1 cellular context compared by ENCODE assay signal in the genomic region with DNA sequence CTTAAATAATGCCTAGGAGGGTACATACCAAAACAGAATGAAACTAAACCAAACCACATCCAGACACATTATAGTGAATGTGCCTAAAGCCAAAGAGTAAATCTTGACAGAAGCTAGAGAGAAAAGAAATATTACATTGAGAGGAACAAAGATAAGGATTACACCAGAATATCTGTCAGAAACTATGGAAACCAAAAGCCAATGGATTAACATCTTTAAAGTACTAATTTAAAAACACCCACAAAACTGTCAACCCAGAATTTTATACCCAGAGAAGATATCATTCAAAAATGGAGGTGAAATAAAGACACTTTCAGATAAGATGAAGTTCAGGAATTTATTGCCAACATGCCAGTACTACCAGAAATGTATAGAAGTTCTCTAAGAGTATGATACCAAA.
A peak's percentile ranks its signal among the peaks of the same experiment; 100 is the strongest.
TF ChIP-seq lines count a peak whose summit lies in the region.

No MANE protein-coding gene starts in this region.

TF ChIP-seq in K562, 482 proteins besides CTCF, POLR2A, EP300 and RAD21 (continued from another document):
- TF ChIP-seq, protein P1, sequence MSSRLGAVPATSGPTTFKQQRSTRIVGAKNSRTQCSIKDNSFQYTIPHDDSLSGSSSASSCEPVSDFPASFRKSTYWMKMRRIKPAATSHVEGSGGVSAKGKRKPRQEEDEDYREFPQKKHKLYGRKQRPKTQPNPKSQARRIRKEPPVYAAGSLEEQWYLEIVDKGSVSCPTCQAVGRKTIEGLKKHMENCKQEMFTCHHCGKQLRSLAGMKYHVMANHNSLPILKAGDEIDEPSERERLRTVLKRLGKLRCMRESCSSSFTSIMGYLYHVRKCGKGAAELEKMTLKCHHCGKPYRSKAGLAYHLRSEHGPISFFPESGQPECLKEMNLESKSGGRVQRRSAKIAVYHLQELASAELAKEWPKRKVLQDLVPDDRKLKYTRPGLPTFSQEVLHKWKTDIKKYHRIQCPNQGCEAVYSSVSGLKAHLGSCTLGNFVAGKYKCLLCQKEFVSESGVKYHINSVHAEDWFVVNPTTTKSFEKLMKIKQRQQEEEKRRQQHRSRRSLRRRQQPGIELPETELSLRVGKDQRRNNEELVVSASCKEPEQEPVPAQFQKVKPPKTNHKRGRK (tag; IDR thresholded peaks at IDR 0.05): no peak
- TF ChIP-seq COPS2 (conservative IDR thresholded peaks at IDR 0.05) (no peak), STAT5B (CRISPR knock-in tag; IDR thresholded peaks at IDR 0.05) (no peak), RBM25 (IDR thresholded peaks at IDR 0.05; ENCODE audit: low read depth, low read length, severe bottlenecking) (peak; percentile 50), PHB2 (IDR thresholded peaks at IDR 0.05; ENCODE audit: low read depth) (no peak), MYBL2 (IDR thresholded peaks at IDR 0.05; ENCODE audit: low read depth) (peak; percentile 30; the same call in 1 of the 2 replicates), MYBL2 (CRISPR knock-in tag; IDR thresholded peaks at IDR 0.05; ENCODE audit: borderline replicate concordance) (no peak), FOXK2 (conservative IDR thresholded peaks at IDR 0.05 in 1 of 2, IDR thresholded peaks at IDR 0.05 in 1 of 2; ENCODE audit: low read depth in 2 of 2) (no peak), TRIM28 (IDR thresholded peaks at IDR 0.05) (peak; percentile 95), JUNB (CRISPR knock-in tag; conservative IDR thresholded peaks at IDR 0.05) (no peak), TGIF2 (CRISPR knock-in tag; IDR thresholded peaks at IDR 0.05) (no peak), KDM1A (IDR thresholded peaks at IDR 0.05) (peak in 1 of 2 experiments; percentile 36; a peak in 1 of 4 replicates), RFX1 (IDR thresholded peaks at IDR 0.05) (0 out of 2 replicates have a peak, but pooled peaks have one; percentile 12), CBX3 (IDR thresholded peaks at IDR 0.05; ENCODE audit: borderline replicate concordance in 1 of 2, low read length in 2 of 2) (peak in 1 of 2 experiments; percentile 99; a peak in 2 of 3 replicates), CBX5 (IDR thresholded peaks at IDR 0.05; ENCODE audit: borderline replicate concordance, low read depth) (0 out of 2 replicates have a peak, but pooled peaks have one; percentile 35), ZNF76 (CRISPR knock-in tag; IDR thresholded peaks at IDR 0.05; ENCODE audit: borderline replicate concordance) (no peak), SMARCA5 (IDR thresholded peaks at IDR 0.05) (peak; percentile 74), ZFP1 (CRISPR knock-in tag; IDR thresholded peaks at IDR 0.05) (peak; percentile 89)
- TF ChIP-seq, protein P2, sequence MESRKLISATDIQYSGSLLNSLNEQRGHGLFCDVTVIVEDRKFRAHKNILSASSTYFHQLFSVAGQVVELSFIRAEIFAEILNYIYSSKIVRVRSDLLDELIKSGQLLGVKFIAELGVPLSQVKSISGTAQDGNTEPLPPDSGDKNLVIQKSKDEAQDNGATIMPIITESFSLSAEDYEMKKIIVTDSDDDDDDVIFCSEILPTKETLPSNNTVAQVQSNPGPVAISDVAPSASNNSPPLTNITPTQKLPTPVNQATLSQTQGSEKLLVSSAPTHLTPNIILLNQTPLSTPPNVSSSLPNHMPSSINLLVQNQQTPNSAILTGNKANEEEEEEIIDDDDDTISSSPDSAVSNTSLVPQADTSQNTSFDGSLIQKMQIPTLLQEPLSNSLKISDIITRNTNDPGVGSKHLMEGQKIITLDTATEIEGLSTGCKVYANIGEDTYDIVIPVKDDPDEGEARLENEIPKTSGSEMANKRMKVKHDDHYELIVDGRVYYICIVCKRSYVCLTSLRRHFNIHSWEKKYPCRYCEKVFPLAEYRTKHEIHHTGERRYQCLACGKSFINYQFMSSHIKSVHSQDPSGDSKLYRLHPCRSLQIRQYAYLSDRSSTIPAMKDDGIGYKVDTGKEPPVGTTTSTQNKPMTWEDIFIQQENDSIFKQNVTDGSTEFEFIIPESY (CRISPR knock-in tag; IDR thresholded peaks at IDR 0.05): no peak
- TF ChIP-seq, protein P3, sequence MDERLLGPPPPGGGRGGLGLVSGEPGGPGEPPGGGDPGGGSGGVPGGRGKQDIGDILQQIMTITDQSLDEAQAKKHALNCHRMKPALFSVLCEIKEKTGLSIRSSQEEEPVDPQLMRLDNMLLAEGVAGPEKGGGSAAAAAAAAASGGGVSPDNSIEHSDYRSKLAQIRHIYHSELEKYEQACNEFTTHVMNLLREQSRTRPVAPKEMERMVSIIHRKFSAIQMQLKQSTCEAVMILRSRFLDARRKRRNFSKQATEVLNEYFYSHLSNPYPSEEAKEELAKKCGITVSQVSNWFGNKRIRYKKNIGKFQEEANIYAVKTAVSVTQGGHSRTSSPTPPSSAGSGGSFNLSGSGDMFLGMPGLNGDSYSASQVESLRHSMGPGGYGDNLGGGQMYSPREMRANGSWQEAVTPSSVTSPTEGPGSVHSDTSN (CRISPR knock-in tag; IDR thresholded peaks at IDR 0.05; ENCODE audit: low read depth): no peak
- TF ChIP-seq, protein P3 (tag; conservative IDR thresholded peaks at IDR 0.05; ENCODE audit: low read depth): 0 out of 2 replicates have a peak, but pooled peaks have one; percentile 11
- TF ChIP-seq, protein P4, sequence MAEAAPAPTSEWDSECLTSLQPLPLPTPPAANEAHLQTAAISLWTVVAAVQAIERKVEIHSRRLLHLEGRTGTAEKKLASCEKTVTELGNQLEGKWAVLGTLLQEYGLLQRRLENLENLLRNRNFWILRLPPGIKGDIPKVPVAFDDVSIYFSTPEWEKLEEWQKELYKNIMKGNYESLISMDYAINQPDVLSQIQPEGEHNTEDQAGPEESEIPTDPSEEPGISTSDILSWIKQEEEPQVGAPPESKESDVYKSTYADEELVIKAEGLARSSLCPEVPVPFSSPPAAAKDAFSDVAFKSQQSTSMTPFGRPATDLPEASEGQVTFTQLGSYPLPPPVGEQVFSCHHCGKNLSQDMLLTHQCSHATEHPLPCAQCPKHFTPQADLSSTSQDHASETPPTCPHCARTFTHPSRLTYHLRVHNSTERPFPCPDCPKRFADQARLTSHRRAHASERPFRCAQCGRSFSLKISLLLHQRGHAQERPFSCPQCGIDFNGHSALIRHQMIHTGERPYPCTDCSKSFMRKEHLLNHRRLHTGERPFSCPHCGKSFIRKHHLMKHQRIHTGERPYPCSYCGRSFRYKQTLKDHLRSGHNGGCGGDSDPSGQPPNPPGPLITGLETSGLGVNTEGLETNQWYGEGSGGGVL (CRISPR knock-in tag; IDR thresholded peaks at IDR 0.05): no peak
- TF ChIP-seq, protein P5, sequence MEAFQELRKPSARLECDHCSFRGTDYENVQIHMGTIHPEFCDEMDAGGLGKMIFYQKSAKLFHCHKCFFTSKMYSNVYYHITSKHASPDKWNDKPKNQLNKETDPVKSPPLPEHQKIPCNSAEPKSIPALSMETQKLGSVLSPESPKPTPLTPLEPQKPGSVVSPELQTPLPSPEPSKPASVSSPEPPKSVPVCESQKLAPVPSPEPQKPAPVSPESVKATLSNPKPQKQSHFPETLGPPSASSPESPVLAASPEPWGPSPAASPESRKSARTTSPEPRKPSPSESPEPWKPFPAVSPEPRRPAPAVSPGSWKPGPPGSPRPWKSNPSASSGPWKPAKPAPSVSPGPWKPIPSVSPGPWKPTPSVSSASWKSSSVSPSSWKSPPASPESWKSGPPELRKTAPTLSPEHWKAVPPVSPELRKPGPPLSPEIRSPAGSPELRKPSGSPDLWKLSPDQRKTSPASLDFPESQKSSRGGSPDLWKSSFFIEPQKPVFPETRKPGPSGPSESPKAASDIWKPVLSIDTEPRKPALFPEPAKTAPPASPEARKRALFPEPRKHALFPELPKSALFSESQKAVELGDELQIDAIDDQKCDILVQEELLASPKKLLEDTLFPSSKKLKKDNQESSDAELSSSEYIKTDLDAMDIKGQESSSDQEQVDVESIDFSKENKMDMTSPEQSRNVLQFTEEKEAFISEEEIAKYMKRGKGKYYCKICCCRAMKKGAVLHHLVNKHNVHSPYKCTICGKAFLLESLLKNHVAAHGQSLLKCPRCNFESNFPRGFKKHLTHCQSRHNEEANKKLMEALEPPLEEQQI (IDR thresholded peaks at IDR 0.05): peak; percentile 77; the same call in 1 of the 2 replicates
- TF ChIP-seq, protein P6, sequence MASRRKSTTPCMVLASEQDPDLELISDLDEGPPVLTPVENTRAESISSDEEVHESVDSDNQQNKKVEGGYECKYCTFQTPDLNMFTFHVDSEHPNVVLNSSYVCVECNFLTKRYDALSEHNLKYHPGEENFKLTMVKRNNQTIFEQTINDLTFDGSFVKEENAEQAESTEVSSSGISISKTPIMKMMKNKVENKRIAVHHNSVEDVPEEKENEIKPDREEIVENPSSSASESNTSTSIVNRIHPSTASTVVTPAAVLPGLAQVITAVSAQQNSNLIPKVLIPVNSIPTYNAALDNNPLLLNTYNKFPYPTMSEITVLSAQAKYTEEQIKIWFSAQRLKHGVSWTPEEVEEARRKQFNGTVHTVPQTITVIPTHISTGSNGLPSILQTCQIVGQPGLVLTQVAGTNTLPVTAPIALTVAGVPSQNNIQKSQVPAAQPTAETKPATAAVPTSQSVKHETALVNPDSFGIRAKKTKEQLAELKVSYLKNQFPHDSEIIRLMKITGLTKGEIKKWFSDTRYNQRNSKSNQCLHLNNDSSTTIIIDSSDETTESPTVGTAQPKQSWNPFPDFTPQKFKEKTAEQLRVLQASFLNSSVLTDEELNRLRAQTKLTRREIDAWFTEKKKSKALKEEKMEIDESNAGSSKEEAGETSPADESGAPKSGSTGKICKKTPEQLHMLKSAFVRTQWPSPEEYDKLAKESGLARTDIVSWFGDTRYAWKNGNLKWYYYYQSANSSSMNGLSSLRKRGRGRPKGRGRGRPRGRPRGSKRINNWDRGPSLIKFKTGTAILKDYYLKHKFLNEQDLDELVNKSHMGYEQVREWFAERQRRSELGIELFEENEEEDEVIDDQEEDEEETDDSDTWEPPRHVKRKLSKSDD (conservative IDR thresholded peaks at IDR 0.05; ENCODE audit: low read length): no peak
TF ChIP-seq in K562: peak in this region for 15.
